Comparison of ENCODE assay signal across 3 cellular contexts in genomic region chr12:113866496-113866895, GRCh38.
"Had no signal": no experiment of that assay in that cellular context is flagged by ENCODE, and none has a peak within 500 bp of the region (broad histone marks: within the 10 kb centered on the region; RNA-seq: fewer than 3 reads in every experiment).

No MANE protein-coding gene starts in this region.

- DNase-seq: GDM1, GF-D8 had no signal

- ATAC-seq: GM12878 had no signal

- H3K4me3 ChIP-seq: GM12878 had no signal
